9 cellular contexts compared by ENCODE assay signal in the genomic region with DNA sequence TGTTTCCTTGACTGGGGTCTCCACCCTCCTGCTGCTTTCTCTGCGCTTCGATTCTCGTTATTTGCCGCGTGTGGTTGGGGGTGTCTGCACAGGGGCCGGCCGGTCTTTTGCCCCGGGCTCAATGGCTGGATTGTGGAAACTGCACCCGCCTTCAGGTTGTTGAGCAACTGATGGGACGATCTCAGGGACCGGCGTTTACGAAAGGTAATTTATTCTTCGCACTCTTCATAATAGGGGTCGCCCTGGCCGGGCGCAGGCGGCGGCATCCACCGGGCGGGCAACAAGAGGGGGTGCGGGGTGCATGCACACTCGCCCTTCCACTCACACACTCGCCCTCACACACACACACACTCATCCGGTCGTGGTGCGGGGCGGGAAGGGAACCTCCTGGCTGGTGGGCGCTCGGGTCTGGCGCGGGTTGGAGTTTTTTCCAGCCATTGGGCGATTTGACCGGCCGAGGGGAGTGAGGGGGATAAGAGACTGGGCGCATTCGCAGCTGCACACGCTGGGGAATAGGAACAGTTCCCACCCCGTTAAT. TPM values are rescaled to one million over a fixed set of nuclear protein-coding genes. Genes with fewer than 3 reads are reported as not detected.
DNase-seq lines count a peak whose midpoint lies in the region; ATAC-seq and TF ChIP-seq lines count a peak whose summit lies in the region.
"Had no signal": no experiment of that assay in that cellular context is flagged by ENCODE, and none has a peak within 500 bp of the region (broad histone marks: within the 10 kb centered on the region; RNA-seq: fewer than 3 reads in every experiment).

No MANE protein-coding gene starts in this region.

- CTCF ChIA-PET in A673 (lab: Charles Lee), result no interaction called here

- POLR2A ChIA-PET in A673 (lab: Charles Lee; ENCODE audit: low non-redundant PET), result no interaction called here

- peaks cover 33% of the 10 kb centered on the region for H3K4me1 Mint-ChIP-seq in endothelial cell (ENCODE audit: unreplicated experiment)

- no peaks in the 10 kb centered on the region for H3K4me1 ChIP-seq in A673 (ENCODE audit: insufficient read depth, low read length, poor library complexity, severe bottlenecking)
- H3K4me1 ChIP-seq in MM.1S (ENCODE audit: low read length), result no peaks in the 10 kb centered on the region
- H3K4me1 ChIP-seq in muscle layer of colon (ENCODE audit: insufficient read depth, low read length), result peaks cover 3% of the 10 kb centered on the region

- peak overlapping the region; percentile 99 for H3K4me3 Mint-ChIP-seq in endothelial cell (ENCODE audit: unreplicated experiment)

- no peaks in the 10 kb centered on the region for H3F3A ChIP-seq in MM.1S (ENCODE audit: insufficient read depth, low read length)

- TF ChIP-seq CTCF in A673 (conservative IDR thresholded peaks at IDR 0.05; ENCODE audit: low read depth, low read length) (no peak), MM.1S (IDR thresholded peaks at IDR 0.05; ENCODE audit: low read length) (no peak), endothelial cell (IDR thresholded peaks at IDR 0.05; ENCODE audit: unreplicated experiment) (no peak)

- intact Hi-C loops in A673 (cut with micrococcal nuclease; ENCODE audit: unreplicated experiment), result no loop called here

- H3K9ac ChIP-seq in MM.1S (ENCODE audit: low read length) (peak overlapping the region; percentile 10; the same call in 1 of the 2 replicates), muscle layer of colon (ENCODE audit: low read length) (no peak overlapping the region)

- H4K20me1 ChIP-seq in MM.1S (ENCODE audit: insufficient read depth, low read length), result no peaks in the 10 kb centered on the region

- no peaks in the 10 kb centered on the region for H3K36me3 Mint-ChIP-seq in endothelial cell (ENCODE audit: low read depth, unreplicated experiment)

- no peaks in the 10 kb centered on the region for H3K9me3 ChIP-seq in A673 (ENCODE audit: low read depth, low read length, poor library complexity, severe bottlenecking)
- no peaks in the 10 kb centered on the region for H3K9me3 ChIP-seq in MM.1S (replicated peaks; ENCODE audit: insufficient read depth, low read length)
- no peaks in the 10 kb centered on the region for H3K9me3 ChIP-seq in muscle layer of colon (ENCODE audit: low read length)

- peak overlapping the region; percentile 89 for H3K27ac Mint-ChIP-seq in endothelial cell (ENCODE audit: unreplicated experiment)

- ATAC-seq in HG02623 (IDR thresholded peaks at IDR 0.05; ENCODE audit: unreplicated experiment) (no peak), HG02884 (IDR thresholded peaks at IDR 0.05; ENCODE audit: unreplicated experiment) (no peak)

- H3K27me3 Mint-ChIP-seq in endothelial cell (ENCODE audit: unreplicated experiment), result peaks cover 25% of the 10 kb centered on the region

- no peaks in the 10 kb centered on the region for H3K79me2 ChIP-seq in MM.1S (ENCODE audit: low read length)

- H3K4me3 ChIP-seq in A673 (ENCODE audit: low read depth, low read length, poor library complexity, severe bottlenecking) (peak overlapping the region; percentile 31), MM.1S (ENCODE audit: low read length) (peak overlapping the region; percentile 56), muscle layer of colon (ENCODE audit: low read depth in 1 of 2, low read length in 2 of 2) (peak overlapping the region; percentile 66 to 78)

- H3K27ac ChIP-seq in A673 (ENCODE audit: low read depth, low read length, poor library complexity, severe bottlenecking) (no peak overlapping the region), MM.1S (ENCODE audit: low read length) (no peak overlapping the region), muscle layer of colon (ENCODE audit: low read depth, low read length) (no peak overlapping the region)

- H3K9me3 Mint-ChIP-seq in endothelial cell (ENCODE audit: unreplicated experiment), result no peaks in the 10 kb centered on the region

- peak overlapping the region; percentile 58 for H2AFZ ChIP-seq in MM.1S (ENCODE audit: low read length)

- no TSS peak for BruUV-seq in A673 (replicated peaks; lab: Mats Ljungman, UMichigan)

- H3K27me3 ChIP-seq in A673 (replicated peaks; ENCODE audit: insufficient read depth, low read depth, low read length, poor library complexity), result peaks cover 57% of the 10 kb centered on the region
- no peaks in the 10 kb centered on the region for H3K27me3 ChIP-seq in MM.1S (replicated peaks; ENCODE audit: insufficient read depth, low read length)
- H3K27me3 ChIP-seq in muscle layer of colon (ENCODE audit: control insufficient read depth in 1 of 2, insufficient read depth in 2 of 2, low read length in 2 of 2), result peaks cover 10 to 37% of the 10 kb centered on the region in 2 donors

- H3K4me2 ChIP-seq in MM.1S (ENCODE audit: low read depth, low read length), result peak overlapping the region; percentile 75

- DNase-seq in A673 (ENCODE audit: low spot score) (no peak), MM.1S (no peak), endothelial cell (ENCODE audit: low spot score) (peak; percentile 30), occipital lobe (lab: John Stamatoyannopoulos, UW) (no peak), NAMALWA (ENCODE audit: low spot score) (no peak)
- DNase-seq: activated CD4-positive, CD25-positive, alpha-beta regulatory T cell had no signal

- H3K9me2 ChIP-seq in MM.1S (replicated peaks; ENCODE audit: insufficient read depth, low read length), result no peaks in the 10 kb centered on the region

- H3K36me3 ChIP-seq in A673 (ENCODE audit: insufficient read depth, low read length, poor library complexity, severe bottlenecking) (no peaks in the 10 kb centered on the region), MM.1S (replicated peaks; ENCODE audit: insufficient read depth, low read length) (no peaks in the 10 kb centered on the region), muscle layer of colon (ENCODE audit: insufficient read depth, low read length) (no peaks in the 10 kb centered on the region)

RNA-seq across cellular contexts. Expression of a gene that starts 1.5 kb away (rescaled TPM):
- total RNA-seq in A673 (2021) (not detected in 2 replicates), endothelial cell (ENCODE audit: unreplicated experiment) (44.8 TPM), occipital lobe (306 TPM)

Comparison
In these comparisons a context has a peak if more than half of its experiments do, and no peak if none do; other contexts are left out.
1. RNA of a gene that starts 1.5 kb away (total RNA-seq): 306 TPM in occipital lobe (single experiment) and 44.8 TPM in endothelial cell (single experiment); not detected in A673; every median in the first group is over 10 times any median in the second.
2. Peak in every context shown above with its lines, with median percentiles within 50 percentile points of each other: H3K4me3 ChIP-seq.